In the genomic region with DNA sequence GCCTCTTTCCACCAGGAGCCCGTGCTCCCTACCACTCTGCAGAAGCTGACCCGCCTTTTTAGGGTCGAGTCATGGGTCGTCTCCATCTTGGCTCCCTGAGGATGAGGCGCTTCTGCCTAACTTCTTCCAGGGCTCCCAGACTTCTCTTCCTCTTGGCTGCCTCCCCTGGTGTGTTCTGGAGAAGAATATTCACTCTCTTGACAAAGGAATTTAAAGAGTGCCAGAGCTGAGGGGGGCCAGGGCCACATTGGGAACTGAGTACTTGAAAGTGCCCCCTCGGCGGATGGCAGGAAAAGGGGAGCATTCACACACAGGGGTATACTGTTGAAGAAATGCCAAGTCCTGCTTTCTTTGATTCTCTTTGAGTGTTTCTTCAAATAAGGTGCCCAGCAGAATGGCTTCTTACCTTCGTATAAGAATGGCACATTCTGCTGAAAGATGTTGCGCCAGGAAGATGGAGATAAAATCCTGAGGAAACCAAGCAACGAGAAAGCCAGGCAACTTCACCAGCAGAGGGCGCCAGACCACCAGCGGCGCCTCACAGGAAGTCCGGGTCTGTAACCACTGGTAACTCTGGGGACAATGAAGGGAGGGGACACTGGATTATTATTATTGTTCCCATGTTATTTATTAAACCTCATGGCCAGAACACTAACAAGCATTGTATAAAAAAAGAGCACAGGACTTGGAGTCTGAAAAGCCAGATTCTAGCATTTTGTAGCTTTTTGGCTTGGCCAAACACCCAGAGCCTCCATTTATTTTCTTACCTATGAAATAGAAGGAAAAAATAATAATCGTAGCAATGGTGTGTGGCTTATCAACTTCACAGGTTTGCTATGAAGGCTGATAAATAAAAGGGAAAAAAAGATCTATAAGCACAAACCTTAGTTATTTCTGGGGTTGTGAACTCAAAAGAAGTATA, we compare ENCODE assay signal across 8 cellular contexts.
DNase-seq lines count a peak whose midpoint lies in the region; ATAC-seq and TF ChIP-seq lines count a peak whose summit lies in the region.

No MANE protein-coding gene starts in this region.

- H3K4me1 Mint-ChIP-seq in activated CD8-positive, alpha-beta T cell treated with anti-CD3 and anti-CD28 coated beads for 36 hours (ENCODE audit: low read depth) = peaks cover 3% of the 10 kb centered on the region
- H3K4me1 Mint-ChIP-seq in nephron progenitor cell = peaks cover 53% of the 10 kb centered on the region

- intact Hi-C loops in activated CD8-positive, alpha-beta T cell treated with anti-CD3 and anti-CD28 coated beads for 36 hours (cut with micrococcal nuclease) = loop anchor here (1.0 kb wide), 1 partner anchor 88 kb away; no protein-coding TSS in a partner anchor

- H3K27ac Mint-ChIP-seq in activated CD8-positive, alpha-beta T cell treated with anti-CD3 and anti-CD28 coated beads for 36 hours = no peak overlapping the region
- H3K27ac Mint-ChIP-seq in nephron progenitor cell = no peak overlapping the region

- H3K27me3 ChIP-seq in tibial nerve = no peaks in the 10 kb centered on the region

- peaks cover 0 to 17% (median 0%) of the 10 kb centered on the region in 4 donors for H3K9me3 ChIP-seq in tibial nerve

- TF ChIP-seq EP300 in tibial nerve (IDR thresholded peaks at IDR 0.05) = no peak

- no peak overlapping the region for H3K4me3 Mint-ChIP-seq in activated CD8-positive, alpha-beta T cell treated with anti-CD3 and anti-CD28 coated beads for 36 hours
- H3K4me3 Mint-ChIP-seq in nephron progenitor cell = no peak overlapping the region

- POLR2A ChIA-PET in activated CD8-positive, alpha-beta T cell treated with anti-CD3 and anti-CD28 coated beads for 36 hours (lab: Charles Lee) = no interaction called here

- no peak overlapping the region for H3K4me3 ChIP-seq in tibial nerve

- 58 to 63% methylated on average over 15 of the region's 15 CpGs for WGBS in tibial nerve, 2 donors

- H3K36me3 ChIP-seq in tibial nerve = no peaks in the 10 kb centered on the region

- H3K36me3 Mint-ChIP-seq in activated CD8-positive, alpha-beta T cell treated with anti-CD3 and anti-CD28 coated beads for 36 hours (ENCODE audit: low read depth) = no peaks in the 10 kb centered on the region
- peaks cover 12% of the 10 kb centered on the region for H3K36me3 Mint-ChIP-seq in nephron progenitor cell (ENCODE audit: low read depth)

- peak; percentile 92 for TF ChIP-seq CTCF in activated CD8-positive, alpha-beta T cell treated with anti-CD3 and anti-CD28 coated beads for 36 hours (IDR thresholded peaks at IDR 0.05)
- TF ChIP-seq CTCF in nephron progenitor cell (IDR thresholded peaks at IDR 0.05) (peak; percentile 87), tibial nerve (IDR thresholded peaks at IDR 0.05) (peak in 4 of 5 experiments; percentile 16 to 62 (median 30))

- no peak for TF ChIP-seq POLR2A in erythroblast (IDR thresholded peaks at IDR 0.05; ENCODE audit: low read length)
- TF ChIP-seq POLR2A in tibial nerve (IDR thresholded peaks at IDR 0.05) = no peak

- CTCF ChIA-PET in activated CD8-positive, alpha-beta T cell treated with anti-CD3 and anti-CD28 coated beads for 36 hours (lab: Charles Lee) = interaction anchor here (0.6 to 1.8 kb wide), 19 partner anchors 15 to 397 kb away, joined by 3 to 13 read pairs (median 4); no protein-coding TSS in a partner anchor

- H3K4me1 ChIP-seq in tibial nerve = no peaks in the 10 kb centered on the region

- H3K9me3 Mint-ChIP-seq in activated CD8-positive, alpha-beta T cell treated with anti-CD3 and anti-CD28 coated beads for 36 hours = no peaks in the 10 kb centered on the region
- peaks cover 13% of the 10 kb centered on the region for H3K9me3 Mint-ChIP-seq in nephron progenitor cell

- ATAC-seq in HG02852 (IDR thresholded peaks at IDR 0.05; ENCODE audit: unreplicated experiment) = peak; percentile 71
- ATAC-seq in activated CD8-positive, alpha-beta T cell treated with anti-CD3 and anti-CD28 coated beads for 36 hours = peak; percentile 69

- peak; percentile 20 for DNase-seq in SIG-M5 treated with dmso at 0.1 percent for 504 hours (lab: John Stamatoyannopoulos, UW; ENCODE audit: unreplicated experiment)
- DNase-seq in SIG-M5 (lab: John Stamatoyannopoulos, UW) = no peak
- DNase-seq in NCI-H2171 (lab: John Stamatoyannopoulos, UW) = peak; percentile 19
- peak; percentile 82 for DNase-seq in activated CD8-positive, alpha-beta T cell treated with anti-CD3 and anti-CD28 coated beads for 36 hours
- DNase-seq in erythroblast (lab: John Stamatoyannopoulos, UW) = peak; percentile 68 to 79
- DNase-seq in nephron progenitor cell = peak; percentile 69
- DNase-seq in tibial nerve (ENCODE audit: low spot score in 2 of 2) = peak in 1 of 2 donors; percentile 13

- H3K27ac ChIP-seq in tibial nerve = no peak overlapping the region

- H3K27me3 Mint-ChIP-seq in activated CD8-positive, alpha-beta T cell treated with anti-CD3 and anti-CD28 coated beads for 36 hours = no peaks in the 10 kb centered on the region
- no peaks in the 10 kb centered on the region for H3K27me3 Mint-ChIP-seq in nephron progenitor cell (ENCODE audit: low read depth, poor library complexity)

Comparison
In these comparisons a context has a peak if more than half of its experiments do, and no peak if none do; other contexts are left out.
1. CTCF ChIP-seq: peak in every context shown above with its lines; median percentile 92 in activated CD8-positive, alpha-beta T cell treated with anti-CD3 and anti-CD28 coated beads for 36 hours; 87 in nephron progenitor cell; 30 in tibial nerve.